In the genomic region with DNA sequence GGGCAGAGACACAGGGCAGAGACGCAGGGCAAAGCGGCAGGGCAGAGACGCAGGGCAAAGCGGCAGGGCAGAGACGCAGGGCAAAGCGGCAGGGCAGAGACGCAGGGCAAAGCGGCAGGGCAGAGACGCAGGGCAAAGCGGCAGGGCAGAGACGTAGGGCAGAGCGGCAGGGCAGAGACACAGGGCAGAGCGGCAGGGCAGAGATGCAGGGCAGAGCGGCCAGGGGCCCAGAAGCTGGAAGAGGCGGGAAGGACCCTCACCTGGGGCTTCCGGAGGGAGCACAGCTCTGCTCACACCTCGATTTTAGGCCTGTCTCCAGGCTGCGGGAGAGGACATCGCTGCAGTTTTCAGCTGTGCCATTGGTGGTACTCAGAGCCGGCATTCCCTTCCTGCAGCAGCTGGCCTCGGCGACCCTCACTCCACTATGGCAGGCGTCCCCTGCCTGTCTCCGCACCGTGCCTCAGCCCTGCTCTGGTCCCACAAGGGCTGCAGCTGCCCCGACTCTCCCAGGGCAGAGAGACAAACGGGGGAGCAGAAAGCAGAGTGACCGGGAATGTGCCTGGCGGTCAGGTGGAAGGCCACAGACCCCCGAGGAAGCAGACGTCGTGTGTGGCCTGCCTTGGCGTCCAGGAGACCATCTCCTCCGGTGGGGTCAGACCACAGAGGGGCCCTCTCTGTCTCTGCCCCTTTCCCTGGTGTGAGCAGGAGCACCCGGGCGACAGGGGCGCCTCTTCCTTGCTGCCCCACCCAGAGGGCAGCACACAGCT, we compare ENCODE assay signal across 1 cellular context.
TF ChIP-seq lines count a peak whose summit lies in the region.

No MANE protein-coding gene starts in this region.

TF ChIP-seq in HepG2, 621 proteins besides CTCF, POLR2A, EP300 and RAD21:
- TF ChIP-seq RBM39 (IDR thresholded peaks at IDR 0.05; ENCODE audit: low read depth, low read length, poor library complexity, severe bottlenecking) (no peak), EZH2 (conservative IDR thresholded peaks at IDR 0.05; ENCODE audit: low read depth, low read length) (peak; percentile 61; the same call in 1 of the 2 replicates)
- TF ChIP-seq, protein P1, sequence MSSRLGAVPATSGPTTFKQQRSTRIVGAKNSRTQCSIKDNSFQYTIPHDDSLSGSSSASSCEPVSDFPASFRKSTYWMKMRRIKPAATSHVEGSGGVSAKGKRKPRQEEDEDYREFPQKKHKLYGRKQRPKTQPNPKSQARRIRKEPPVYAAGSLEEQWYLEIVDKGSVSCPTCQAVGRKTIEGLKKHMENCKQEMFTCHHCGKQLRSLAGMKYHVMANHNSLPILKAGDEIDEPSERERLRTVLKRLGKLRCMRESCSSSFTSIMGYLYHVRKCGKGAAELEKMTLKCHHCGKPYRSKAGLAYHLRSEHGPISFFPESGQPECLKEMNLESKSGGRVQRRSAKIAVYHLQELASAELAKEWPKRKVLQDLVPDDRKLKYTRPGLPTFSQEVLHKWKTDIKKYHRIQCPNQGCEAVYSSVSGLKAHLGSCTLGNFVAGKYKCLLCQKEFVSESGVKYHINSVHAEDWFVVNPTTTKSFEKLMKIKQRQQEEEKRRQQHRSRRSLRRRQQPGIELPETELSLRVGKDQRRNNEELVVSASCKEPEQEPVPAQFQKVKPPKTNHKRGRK (CRISPR knock-in tag; IDR thresholded peaks at IDR 0.05), result no peak
